In the genomic region with DNA sequence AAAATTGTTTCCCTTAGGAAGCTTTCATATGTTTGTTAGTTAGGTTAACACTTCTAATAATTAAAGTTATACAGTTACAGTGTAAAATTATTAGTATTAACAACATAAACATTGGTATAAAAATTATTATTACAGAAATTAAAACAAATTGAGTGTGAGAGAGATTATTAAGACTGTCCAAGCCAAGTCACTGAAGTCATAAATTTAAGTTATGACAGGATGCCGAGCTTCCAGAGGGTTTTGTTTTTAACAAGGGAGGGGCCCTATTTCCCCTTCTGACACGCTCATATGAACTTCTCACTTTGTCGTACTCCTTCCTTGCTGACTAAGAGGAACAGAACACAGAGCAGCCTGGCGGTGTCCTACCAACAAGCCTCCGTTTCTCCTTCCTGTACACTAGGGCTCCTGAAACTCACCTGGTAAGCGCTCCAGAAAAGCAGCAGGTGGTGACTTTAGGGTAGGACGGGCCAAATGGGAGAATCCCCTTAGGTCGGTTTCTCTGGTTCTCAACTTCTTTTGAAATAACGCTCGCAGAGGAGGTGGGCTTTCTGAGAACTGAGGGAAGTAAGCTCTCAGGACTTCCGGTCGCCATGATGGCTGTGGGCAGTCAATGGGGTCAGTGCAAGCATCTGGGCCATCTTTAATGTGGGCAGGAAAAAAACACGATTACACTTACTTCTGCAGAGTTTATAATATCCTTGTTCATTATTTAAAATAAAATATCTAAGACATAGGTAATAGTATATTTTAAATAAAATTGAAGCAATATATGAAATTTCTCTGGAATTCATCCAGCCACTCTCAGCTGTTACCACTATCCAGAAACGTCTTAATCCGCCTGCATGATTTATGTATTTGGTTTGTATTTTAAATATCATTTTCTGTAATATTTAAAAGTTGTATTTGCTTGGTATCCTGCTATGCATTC, we compare ENCODE assay signal across 1 cellular context.
A peak's percentile ranks its signal among the peaks of the same experiment; 100 is the strongest.
TF ChIP-seq lines count a peak whose summit lies in the region.

A gene with protein sequence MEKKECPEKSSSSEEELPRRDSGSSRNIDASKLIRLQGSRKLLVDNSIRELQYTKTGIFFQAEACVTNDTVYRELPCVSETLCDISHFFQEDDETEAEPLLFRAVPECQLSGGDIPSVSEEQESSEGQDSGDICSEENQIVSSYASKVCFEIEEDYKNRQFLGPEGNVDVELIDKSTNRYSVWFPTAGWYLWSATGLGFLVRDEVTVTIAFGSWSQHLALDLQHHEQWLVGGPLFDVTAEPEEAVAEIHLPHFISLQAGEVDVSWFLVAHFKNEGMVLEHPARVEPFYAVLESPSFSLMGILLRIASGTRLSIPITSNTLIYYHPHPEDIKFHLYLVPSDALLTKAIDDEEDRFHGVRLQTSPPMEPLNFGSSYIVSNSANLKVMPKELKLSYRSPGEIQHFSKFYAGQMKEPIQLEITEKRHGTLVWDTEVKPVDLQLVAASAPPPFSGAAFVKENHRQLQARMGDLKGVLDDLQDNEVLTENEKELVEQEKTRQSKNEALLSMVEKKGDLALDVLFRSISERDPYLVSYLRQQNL (minus strand): TSS at position 537 of the 928 bp plus-strand sequence. CDS start 14,892 bp downstream, outside the sequence.

TF ChIP-seq in HEK293, 187 proteins besides CTCF, POLR2A, EP300 and RAD21 (continued from another document and continues in another):
- TF ChIP-seq, protein P1, sequence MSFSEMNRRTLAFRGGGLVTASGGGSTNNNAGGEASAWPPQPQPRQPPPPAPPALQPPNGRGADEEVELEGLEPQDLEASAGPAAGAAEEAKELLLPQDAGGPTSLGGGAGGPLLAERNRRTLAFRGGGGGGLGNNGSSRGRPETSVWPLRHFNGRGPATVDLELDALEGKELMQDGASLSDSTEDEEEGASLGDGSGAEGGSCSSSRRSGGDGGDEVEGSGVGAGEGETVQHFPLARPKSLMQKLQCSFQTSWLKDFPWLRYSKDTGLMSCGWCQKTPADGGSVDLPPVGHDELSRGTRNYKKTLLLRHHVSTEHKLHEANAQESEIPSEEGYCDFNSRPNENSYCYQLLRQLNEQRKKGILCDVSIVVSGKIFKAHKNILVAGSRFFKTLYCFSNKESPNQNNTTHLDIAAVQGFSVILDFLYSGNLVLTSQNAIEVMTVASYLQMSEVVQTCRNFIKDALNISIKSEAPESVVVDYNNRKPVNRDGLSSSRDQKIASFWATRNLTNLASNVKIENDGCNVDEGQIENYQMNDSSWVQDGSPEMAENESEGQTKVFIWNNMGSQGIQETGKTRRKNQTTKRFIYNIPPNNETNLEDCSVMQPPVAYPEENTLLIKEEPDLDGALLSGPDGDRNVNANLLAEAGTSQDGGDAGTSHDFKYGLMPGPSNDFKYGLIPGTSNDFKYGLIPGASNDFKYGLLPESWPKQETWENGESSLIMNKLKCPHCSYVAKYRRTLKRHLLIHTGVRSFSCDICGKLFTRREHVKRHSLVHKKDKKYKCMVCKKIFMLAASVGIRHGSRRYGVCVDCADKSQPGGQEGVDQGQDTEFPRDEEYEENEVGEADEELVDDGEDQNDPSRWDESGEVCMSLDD (tag by site-specific recombination; IDR thresholded peaks at IDR 0.05): no peak
- TF ChIP-seq OVOL3 (tag by site-specific recombination; IDR thresholded peaks at IDR 0.05) (no peak), ZSCAN23 (tag by site-specific recombination; IDR thresholded peaks at IDR 0.05) (no peak), ZBTB7A (tag by site-specific recombination; IDR thresholded peaks at IDR 0.05; ENCODE audit: low read depth) (no peak), ZNF664 (tag by site-specific recombination; IDR thresholded peaks at IDR 0.05) (peak; percentile 50; the same call in 1 of the 2 replicates), ZNF2 (tag by site-specific recombination; IDR thresholded peaks at IDR 0.05) (0 out of 2 replicates have a peak, but pooled peaks have one; percentile 32), KLF1 (tag by site-specific recombination; IDR thresholded peaks at IDR 0.05) (no peak), ZNF114 (tag by site-specific recombination; IDR thresholded peaks at IDR 0.05) (no peak), ZNF266 (tag by site-specific recombination; IDR thresholded peaks at IDR 0.05; ENCODE audit: low read depth) (no peak), ZNF501 (tag by site-specific recombination; IDR thresholded peaks at IDR 0.05) (peak; percentile 30), ZSCAN30 (tag by site-specific recombination; IDR thresholded peaks at IDR 0.05) (peak; percentile 73; the same call in 1 of the 2 replicates), ZNF843 (tag by site-specific recombination; IDR thresholded peaks at IDR 0.05) (no peak), ZNF335 (tag by site-specific recombination; conservative IDR thresholded peaks at IDR 0.05) (peak; percentile 74), YY2 (tag by site-specific recombination; IDR thresholded peaks at IDR 0.05) (peak; percentile 75), MEIS1 (CRISPR knock-in tag; IDR thresholded peaks at IDR 0.05; ENCODE audit: borderline replicate concordance) (0 out of 2 replicates have a peak, but pooled peaks have one; percentile 42), ZNF560 (tag by site-specific recombination; IDR thresholded peaks at IDR 0.05; ENCODE audit: borderline replicate concordance) (no peak), KLF16 (tag by site-specific recombination; IDR thresholded peaks at IDR 0.05) (no peak), ZNF433 (tag by site-specific recombination; IDR thresholded peaks at IDR 0.05; ENCODE audit: low read depth) (no peak), ZFP69B (tag by site-specific recombination; IDR thresholded peaks at IDR 0.05) (no peak), ZNF768 (tag by site-specific recombination; IDR thresholded peaks at IDR 0.05) (no peak), ZNF555 (tag by site-specific recombination; conservative IDR thresholded peaks at IDR 0.05) (no peak), ZNF214 (tag by site-specific recombination; IDR thresholded peaks at IDR 0.05; ENCODE audit: borderline replicate concordance) (no peak), ZNF221 (tag by site-specific recombination; IDR thresholded peaks at IDR 0.05; ENCODE audit: borderline replicate concordance) (no peak), ZNF341 (tag by site-specific recombination; IDR thresholded peaks at IDR 0.05; ENCODE audit: low read depth) (peak; percentile 89), GFI1B (tag by site-specific recombination; IDR thresholded peaks at IDR 0.05) (no peak), ZBTB20 (tag by site-specific recombination; IDR thresholded peaks at IDR 0.05) (peak; percentile 41; the same call in 1 of the 2 replicates), ZNF24 (tag by site-specific recombination; IDR thresholded peaks at IDR 0.05) (peak; percentile 46; the same call in 1 of the 2 replicates), ZNF48 (tag by site-specific recombination; IDR thresholded peaks at IDR 0.05) (no peak), ZNF660 (tag by site-specific recombination; IDR thresholded peaks at IDR 0.05) (peak; percentile 84), MZF1 (tag by site-specific recombination; IDR thresholded peaks at IDR 0.05; ENCODE audit: borderline replicate concordance) (peak; percentile 50; the same call in 1 of the 2 replicates), ZNF549 (tag by site-specific recombination; IDR thresholded peaks at IDR 0.05) (no peak), ZNF747 (tag by site-specific recombination; IDR thresholded peaks at IDR 0.05) (no peak), FEZF1 (tag by site-specific recombination; IDR thresholded peaks at IDR 0.05) (no peak), SCRT2 (tag by site-specific recombination; IDR thresholded peaks at IDR 0.05) (peak; percentile 88), SP7 (tag by site-specific recombination; IDR thresholded peaks at IDR 0.05) (peak; percentile 46; the same call in 1 of the 2 replicates), ZNF670 (tag by site-specific recombination; IDR thresholded peaks at IDR 0.05; ENCODE audit: low read depth) (no peak), ZFHX2 (tag by site-specific recombination; conservative IDR thresholded peaks at IDR 0.05) (no peak), ZNF530 (tag by site-specific recombination; IDR thresholded peaks at IDR 0.05; ENCODE audit: low read depth) (no peak), ZNF184 (tag by site-specific recombination; IDR thresholded peaks at IDR 0.05) (no peak), REPIN1 (tag by site-specific recombination; IDR thresholded peaks at IDR 0.05; ENCODE audit: low read depth) (no peak; the same call in 1 of the 2 replicates), ZNF16 (tag by site-specific recombination; IDR thresholded peaks at IDR 0.05; ENCODE audit: low read depth) (no peak), ZNF544 (tag by site-specific recombination; IDR thresholded peaks at IDR 0.05) (no peak), ZNF521 (tag by site-specific recombination; IDR thresholded peaks at IDR 0.05) (no peak)
- TF ChIP-seq, protein P2, sequence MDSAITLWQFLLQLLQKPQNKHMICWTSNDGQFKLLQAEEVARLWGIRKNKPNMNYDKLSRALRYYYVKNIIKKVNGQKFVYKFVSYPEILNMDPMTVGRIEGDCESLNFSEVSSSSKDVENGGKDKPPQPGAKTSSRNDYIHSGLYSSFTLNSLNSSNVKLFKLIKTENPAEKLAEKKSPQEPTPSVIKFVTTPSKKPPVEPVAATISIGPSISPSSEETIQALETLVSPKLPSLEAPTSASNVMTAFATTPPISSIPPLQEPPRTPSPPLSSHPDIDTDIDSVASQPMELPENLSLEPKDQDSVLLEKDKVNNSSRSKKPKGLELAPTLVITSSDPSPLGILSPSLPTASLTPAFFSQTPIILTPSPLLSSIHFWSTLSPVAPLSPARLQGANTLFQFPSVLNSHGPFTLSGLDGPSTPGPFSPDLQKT (IDR thresholded peaks at IDR 0.05; ENCODE audit: borderline replicate concordance, low read depth, low read length): no peak
- TF ChIP-seq, protein P3, sequence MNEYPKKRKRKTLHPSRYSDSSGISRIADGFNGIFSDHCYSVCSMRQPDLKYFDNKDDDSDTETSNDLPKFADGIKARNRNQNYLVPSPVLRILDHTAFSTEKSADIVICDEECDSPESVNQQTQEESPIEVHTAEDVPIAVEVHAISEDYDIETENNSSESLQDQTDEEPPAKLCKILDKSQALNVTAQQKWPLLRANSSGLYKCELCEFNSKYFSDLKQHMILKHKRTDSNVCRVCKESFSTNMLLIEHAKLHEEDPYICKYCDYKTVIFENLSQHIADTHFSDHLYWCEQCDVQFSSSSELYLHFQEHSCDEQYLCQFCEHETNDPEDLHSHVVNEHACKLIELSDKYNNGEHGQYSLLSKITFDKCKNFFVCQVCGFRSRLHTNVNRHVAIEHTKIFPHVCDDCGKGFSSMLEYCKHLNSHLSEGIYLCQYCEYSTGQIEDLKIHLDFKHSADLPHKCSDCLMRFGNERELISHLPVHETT (tag by site-specific recombination; IDR thresholded peaks at IDR 0.05): no peak
- TF ChIP-seq, protein P4, sequence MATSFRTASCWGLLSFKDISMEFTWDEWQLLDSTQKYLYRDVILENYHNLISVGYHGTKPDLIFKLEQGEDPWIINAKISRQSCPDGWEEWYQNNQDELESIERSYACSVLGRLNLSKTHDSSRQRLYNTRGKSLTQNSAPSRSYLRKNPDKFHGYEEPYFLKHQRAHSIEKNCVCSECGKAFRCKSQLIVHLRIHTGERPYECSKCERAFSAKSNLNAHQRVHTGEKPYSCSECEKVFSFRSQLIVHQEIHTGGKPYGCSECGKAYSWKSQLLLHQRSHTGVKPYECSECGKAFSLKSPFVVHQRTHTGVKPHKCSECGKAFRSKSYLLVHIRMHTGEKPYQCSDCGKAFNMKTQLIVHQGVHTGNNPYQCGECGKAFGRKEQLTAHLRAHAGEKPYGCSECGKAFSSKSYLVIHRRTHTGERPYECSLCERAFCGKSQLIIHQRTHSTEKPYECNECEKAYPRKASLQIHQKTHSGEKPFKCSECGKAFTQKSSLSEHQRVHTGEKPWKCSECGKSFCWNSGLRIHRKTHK (tag by site-specific recombination; IDR thresholded peaks at IDR 0.05): no peak
- TF ChIP-seq, protein P5, sequence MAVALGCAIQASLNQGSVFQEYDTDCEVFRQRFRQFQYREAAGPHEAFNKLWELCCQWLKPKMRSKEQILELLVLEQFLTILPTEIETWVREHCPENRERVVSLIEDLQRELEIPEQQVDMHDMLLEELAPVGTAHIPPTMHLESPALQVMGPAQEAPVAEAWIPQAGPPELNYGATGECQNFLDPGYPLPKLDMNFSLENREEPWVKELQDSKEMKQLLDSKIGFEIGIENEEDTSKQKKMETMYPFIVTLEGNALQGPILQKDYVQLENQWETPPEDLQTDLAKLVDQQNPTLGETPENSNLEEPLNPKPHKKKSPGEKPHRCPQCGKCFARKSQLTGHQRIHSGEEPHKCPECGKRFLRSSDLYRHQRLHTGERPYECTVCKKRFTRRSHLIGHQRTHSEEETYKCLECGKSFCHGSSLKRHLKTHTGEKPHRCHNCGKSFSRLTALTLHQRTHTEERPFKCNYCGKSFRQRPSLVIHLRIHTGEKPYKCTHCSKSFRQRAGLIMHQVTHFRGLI (tag by site-specific recombination; IDR thresholded peaks at IDR 0.05): no peak
- TF ChIP-seq, protein P6, sequence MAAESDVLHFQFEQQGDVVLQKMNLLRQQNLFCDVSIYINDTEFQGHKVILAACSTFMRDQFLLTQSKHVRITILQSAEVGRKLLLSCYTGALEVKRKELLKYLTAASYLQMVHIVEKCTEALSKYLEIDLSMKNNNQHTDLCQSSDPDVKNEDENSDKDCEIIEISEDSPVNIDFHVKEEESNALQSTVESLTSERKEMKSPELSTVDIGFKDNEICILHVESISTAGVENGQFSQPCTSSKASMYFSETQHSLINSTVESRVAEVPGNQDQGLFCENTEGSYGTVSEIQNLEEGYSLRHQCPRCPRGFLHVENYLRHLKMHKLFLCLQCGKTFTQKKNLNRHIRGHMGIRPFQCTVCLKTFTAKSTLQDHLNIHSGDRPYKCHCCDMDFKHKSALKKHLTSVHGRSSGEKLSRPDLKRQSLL (tag by site-specific recombination; IDR thresholded peaks at IDR 0.05): no peak
- TF ChIP-seq, protein P7, sequence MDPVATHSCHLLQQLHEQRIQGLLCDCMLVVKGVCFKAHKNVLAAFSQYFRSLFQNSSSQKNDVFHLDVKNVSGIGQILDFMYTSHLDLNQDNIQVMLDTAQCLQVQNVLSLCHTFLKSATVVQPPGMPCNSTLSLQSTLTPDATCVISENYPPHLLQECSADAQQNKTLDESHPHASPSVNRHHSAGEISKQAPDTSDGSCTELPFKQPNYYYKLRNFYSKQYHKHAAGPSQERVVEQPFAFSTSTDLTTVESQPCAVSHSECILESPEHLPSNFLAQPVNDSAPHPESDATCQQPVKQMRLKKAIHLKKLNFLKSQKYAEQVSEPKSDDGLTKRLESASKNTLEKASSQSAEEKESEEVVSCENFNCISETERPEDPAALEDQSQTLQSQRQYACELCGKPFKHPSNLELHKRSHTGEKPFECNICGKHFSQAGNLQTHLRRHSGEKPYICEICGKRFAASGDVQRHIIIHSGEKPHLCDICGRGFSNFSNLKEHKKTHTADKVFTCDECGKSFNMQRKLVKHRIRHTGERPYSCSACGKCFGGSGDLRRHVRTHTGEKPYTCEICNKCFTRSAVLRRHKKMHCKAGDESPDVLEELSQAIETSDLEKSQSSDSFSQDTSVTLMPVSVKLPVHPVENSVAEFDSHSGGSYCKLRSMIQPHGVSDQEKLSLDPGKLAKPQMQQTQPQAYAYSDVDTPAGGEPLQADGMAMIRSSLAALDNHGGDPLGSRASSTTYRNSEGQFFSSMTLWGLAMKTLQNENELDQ (tag by site-specific recombination; IDR thresholded peaks at IDR 0.05; ENCODE audit: low read depth): no peak
- TF ChIP-seq, protein P8, sequence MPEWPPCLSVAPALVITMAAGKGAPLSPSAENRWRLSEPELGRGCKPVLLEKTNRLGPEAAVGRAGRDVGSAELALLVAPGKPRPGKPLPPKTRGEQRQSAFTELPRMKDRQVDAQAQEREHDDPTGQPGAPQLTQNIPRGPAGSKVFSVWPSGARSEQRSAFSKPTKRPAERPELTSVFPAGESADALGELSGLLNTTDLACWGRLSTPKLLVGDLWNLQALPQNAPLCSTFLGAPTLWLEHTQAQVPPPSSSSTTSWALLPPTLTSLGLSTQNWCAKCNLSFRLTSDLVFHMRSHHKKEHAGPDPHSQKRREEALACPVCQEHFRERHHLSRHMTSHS (tag by site-specific recombination; IDR thresholded peaks at IDR 0.05): no peak
